ENCODE assay signal across 8 cellular contexts in the genomic region with DNA sequence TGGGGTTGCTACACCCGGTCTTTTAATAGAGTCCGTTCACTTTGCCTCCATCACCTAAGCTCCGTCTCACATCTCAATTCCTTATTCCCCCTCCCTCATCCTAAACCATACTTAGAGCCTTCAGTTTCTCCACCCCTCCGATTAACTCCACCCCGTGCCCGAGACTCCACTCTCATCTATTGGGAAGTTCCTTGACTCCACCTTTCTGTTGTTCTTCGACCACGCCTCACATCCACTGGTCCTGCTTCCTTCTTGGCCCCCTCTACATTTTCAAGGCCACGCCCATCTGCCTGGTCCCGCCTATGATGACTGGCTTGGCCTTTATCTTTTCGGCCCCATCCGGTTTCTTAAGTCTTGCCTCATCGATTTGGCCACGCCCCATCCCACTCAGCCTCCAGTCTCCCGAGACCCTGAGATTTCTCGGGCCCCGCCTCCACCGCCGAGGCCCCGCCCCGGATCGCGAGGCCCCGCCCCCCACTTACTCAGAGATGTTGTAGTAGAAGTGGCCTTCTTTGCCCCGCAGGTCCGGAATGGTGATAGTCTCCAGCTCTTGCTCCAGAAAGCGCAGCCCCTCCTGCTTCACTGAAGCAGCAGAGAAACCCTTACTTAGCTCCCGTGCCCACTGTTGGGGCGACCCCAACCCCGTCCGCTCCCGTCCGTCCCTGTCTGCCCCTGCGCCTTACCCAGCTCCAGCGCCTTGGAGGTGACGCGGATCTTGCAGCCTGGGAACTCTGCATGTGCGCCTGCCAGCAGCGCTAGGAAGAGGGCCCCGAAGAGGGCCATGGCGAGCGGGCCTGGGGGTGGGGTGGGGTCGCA. TPM values are rescaled to one million over a fixed set of nuclear protein-coding genes. Genes with fewer than 3 reads are reported as not detected.
A peak's percentile ranks its signal among the peaks of the same experiment; 100 is the strongest.
DNase-seq lines count a peak whose midpoint lies in the region; ATAC-seq and TF ChIP-seq lines count a peak whose summit lies in the region.

No MANE protein-coding gene starts in this region.

- H3K27ac ChIP-seq in ectodermal cell (ENCODE audit: insufficient read depth, low read depth, low read length, poor library complexity, severe bottlenecking) = peak overlapping the region; percentile 96
- H3K27ac ChIP-seq in lower lobe of right lung = peak overlapping the region; percentile 79

- ATAC-seq in HG03025 (IDR thresholded peaks at IDR 0.05; ENCODE audit: low FRiP score, unreplicated experiment) (peak; percentile 80), lower lobe of right lung (peak; percentile 93 to 94)

- H3K9me3 ChIP-seq in ectodermal cell (ENCODE audit: control insufficient read depth, low read length) = no peaks in the 10 kb centered on the region
- H3K9me3 ChIP-seq in lower lobe of right lung = no peaks in the 10 kb centered on the region

- peaks cover 13% of the 10 kb centered on the region for H3K4me1 ChIP-seq in ectodermal cell (ENCODE audit: control insufficient read depth, insufficient read depth, low read length)
- H3K4me1 ChIP-seq in lower lobe of right lung = peaks cover 36% of the 10 kb centered on the region

- H3K4me3 ChIP-seq in ectodermal cell (ENCODE audit: insufficient read depth, low read depth, low read length) (peak overlapping the region; percentile 69), lower lobe of right lung (peak overlapping the region; percentile 59)

- WGBS in ectodermal cell, 2 experiments = 2 to 3% methylated on average over 43 of the region's 43 CpGs

- DNase-seq in NK-92 treated with Interleukin-12 subunit alpha and Interleukin-12 subunit beta, amount 100 ng/mL, for 24 hours (lab: John Stamatoyannopoulos, UW) = peak; percentile 52
- no peak for DNase-seq in NK-92 (lab: John Stamatoyannopoulos, UW; ENCODE audit: unreplicated experiment)
- peak; percentile 61 for DNase-seq in NCI-H345 treated with DMSO at 0.1 percent for 48 hours (lab: John Stamatoyannopoulos, UW; ENCODE audit: unreplicated experiment)
- peak; percentile 97 to 98 for DNase-seq in activated CD4-positive, alpha-beta T cell treated with anti-CD3 and anti-CD28 coated beads, Interleukin-2, amount 50 U/mL, for 48 hours
- DNase-seq in lower lobe of right lung = peak; percentile 97
- peak; percentile 94 to 98 for DNase-seq in stimulated activated CD4-positive, alpha-beta T cell treated with anti-CD3 and anti-CD28 coated beads, Interleukin-4, amount 100 ng/mL, for 48 hours (ENCODE audit: low read depth in 2 of 2)

- intact Hi-C loops in lower lobe of right lung (cut with DNase I) = no loop called here

- peaks cover 23% of the 10 kb centered on the region for H3K36me3 ChIP-seq in ectodermal cell (ENCODE audit: control insufficient read depth, insufficient read depth, low read length)
- no peaks in the 10 kb centered on the region for H3K36me3 ChIP-seq in lower lobe of right lung

- H3K27me3 ChIP-seq in ectodermal cell (ENCODE audit: control insufficient read depth, insufficient read depth, low read length, poor library complexity, severe bottlenecking) (no peaks in the 10 kb centered on the region), lower lobe of right lung (ENCODE audit: low read depth) (peaks cover 4% of the 10 kb centered on the region)

- TF ChIP-seq CTCF in lower lobe of right lung (IDR thresholded peaks at IDR 0.05) = no peak

RNA-seq across cellular contexts. Expression of gene PLTP, which starts 1.1 kb away (rescaled TPM):
- 127 TPM for polyA plus RNA-seq in ectodermal cell (2013, experiment 1 of 4)
- 120 TPM for polyA plus RNA-seq in ectodermal cell (2013, experiment 2 of 4)
- 104 TPM for polyA plus RNA-seq in ectodermal cell (2013, experiment 3 of 4)
- polyA plus RNA-seq in ectodermal cell (2013, experiment 4 of 4) = 109 TPM
- 145 TPM for total RNA-seq in lower lobe of right lung

RNA-seq across cellular contexts. Expression of gene CTSA, which starts 19.7 kb away (rescaled TPM):
- 55.4 TPM for polyA plus RNA-seq in ectodermal cell (2013, experiment 1 of 4)
- polyA plus RNA-seq in ectodermal cell (2013, experiment 2 of 4) = 55.3 TPM
- polyA plus RNA-seq in ectodermal cell (2013, experiment 3 of 4) = 40.0 TPM
- polyA plus RNA-seq in ectodermal cell (2013, experiment 4 of 4) = 44.4 TPM
- total RNA-seq in lower lobe of right lung = 185 TPM

RNA-seq across cellular contexts. Expression of gene NEURL2, which starts 19.9 kb away (rescaled TPM):
- polyA plus RNA-seq in ectodermal cell (2013, experiment 1 of 4) = 1.00 TPM
- 0.44 TPM for polyA plus RNA-seq in ectodermal cell (2013, experiment 2 of 4)
- polyA plus RNA-seq in ectodermal cell (2013, experiment 3 of 4) = 0.64 TPM
- 1.9 TPM for polyA plus RNA-seq in ectodermal cell (2013, experiment 4 of 4)
- 2.4 TPM for total RNA-seq in lower lobe of right lung

RNA-seq across cellular contexts. Expression of gene SPATA25, which starts 23.5 kb away (rescaled TPM):
- not detected for polyA plus RNA-seq in ectodermal cell (2013, experiment 1 of 4)
- polyA plus RNA-seq in ectodermal cell (2013, experiment 2 of 4) = not detected
- not detected for polyA plus RNA-seq in ectodermal cell (2013, experiment 3 of 4)
- 0.57 TPM for polyA plus RNA-seq in ectodermal cell (2013, experiment 4 of 4)
- total RNA-seq in lower lobe of right lung = 1.1 TPM

RNA-seq across cellular contexts. Expression of gene PCIF1, which starts 23.6 kb away (rescaled TPM):
- polyA plus RNA-seq in ectodermal cell (2013, experiment 1 of 4) = 38.1 TPM
- polyA plus RNA-seq in ectodermal cell (2013, experiment 2 of 4) = 35.4 TPM
- polyA plus RNA-seq in ectodermal cell (2013, experiment 3 of 4) = 34.6 TPM
- 35.5 TPM for polyA plus RNA-seq in ectodermal cell (2013, experiment 4 of 4)
- total RNA-seq in lower lobe of right lung = 34.7 TPM
